Comparison of ENCODE assay signal across 8 cellular contexts in the genomic region with DNA sequence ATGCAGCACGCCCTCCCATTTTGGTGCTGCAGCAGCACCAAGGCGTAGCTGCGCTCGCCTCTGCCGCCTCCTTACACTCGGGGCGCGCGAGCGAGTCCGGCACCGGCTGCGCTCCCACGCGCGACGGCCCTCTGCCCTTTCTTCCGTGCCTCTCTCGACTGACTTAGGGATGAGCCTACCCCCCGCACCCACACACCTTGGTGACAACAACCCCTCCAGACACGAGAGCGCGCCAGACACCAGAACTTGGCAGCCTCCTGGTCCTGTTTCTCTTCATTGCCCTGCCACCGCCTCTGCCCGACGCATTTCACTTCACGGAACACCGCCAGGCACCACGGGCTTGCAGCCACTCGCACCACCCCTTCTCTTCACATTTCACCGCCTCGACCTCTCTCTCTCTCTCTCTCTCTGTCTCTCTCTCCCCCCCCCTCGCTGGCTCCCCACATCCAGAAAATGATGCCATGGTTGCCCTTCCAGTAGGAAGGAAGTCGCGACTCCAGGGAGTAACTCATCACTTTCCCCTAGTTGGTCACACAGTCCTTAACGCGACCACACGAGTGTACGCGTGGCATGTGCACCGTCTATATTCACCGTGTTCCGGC. TPM values are rescaled to one million over a fixed set of nuclear protein-coding genes. Genes with fewer than 3 reads are reported as not detected.
DNase-seq lines count a peak whose midpoint lies in the region; ATAC-seq, FAIRE-seq and TF ChIP-seq lines count a peak whose summit lies in the region.
"Not testable (repeated sequence)": the region's sequence is repeated elsewhere in the genome, so short reads cannot be mapped to it uniquely, and the experiment has no call there.
"Had no signal": no experiment of that assay in that cellular context is flagged by ENCODE, and none has a peak within 500 bp of the region (broad histone marks: within the 10 kb centered on the region; RNA-seq: fewer than 3 reads in every experiment).

No MANE protein-coding gene starts in this region.

- not testable (repeated sequence) for H3K27me3 ChIP-seq in HCT116 (ENCODE audit: insufficient read depth, low read length); OCI-LY3 (ENCODE audit: low read depth, low read length); HepG2 (ENCODE audit: control insufficient read depth in 1 of 2, insufficient read depth in 2 of 2, low read length in 2 of 2)

- H3K36me3 ChIP-seq in HCT116 (ENCODE audit: control insufficient read depth in 1 of 2, insufficient read depth in 2 of 2, low read length in 2 of 2); OCI-LY3 (replicated peaks; ENCODE audit: low read depth, low read length); HepG2 (replicated peaks in 1 of 2; ENCODE audit: control insufficient read depth in 1 of 2, insufficient read depth in 2 of 2, low read length in 2 of 2): not testable (repeated sequence)

- not testable (repeated sequence) for H3K4me2 ChIP-seq in HCT116 (ENCODE audit: low read length); HepG2 (ENCODE audit: low read depth, low read length)
- H3K4me2 ChIP-seq in OCI-LY3 (ENCODE audit: low read length) = 0 out of 2 replicates have a peak overlapping the region, but pooled peaks have one; percentile 17

- DNase-seq in HCT116 (ENCODE audit: low read depth, low spot score); activated B cell treated with CpG ODN at 0.5 μM for 24 hours; HepG2 (ENCODE audit: low spot score); stimulated activated effector memory CD8-positive, alpha-beta T cell treated with anti-CD3 and anti-CD28 coated beads, Interleukin-12 subunit alpha, Interleukin-12 subunit beta, amount 100 ng/mL, for 72 hours (ENCODE audit: low spot score in 2 of 2): not testable (repeated sequence)
- DNase-seq in activated naive CD8-positive, alpha-beta T cell treated with anti-CD3 and anti-CD28 coated beads, Interleukin-2, amount 10 ng/mL, durations not matched to agents 7 days and 5 days = peak; percentile 24

- intact Hi-C loops in HCT116 (cut with micrococcal nuclease); activated B cell treated with CpG ODN at 0.5 μM for 24 hours (cut with micrococcal nuclease); HepG2 (cut with micrococcal nuclease; ENCODE audit: unreplicated experiment): not testable (repeated sequence)

- not testable (repeated sequence) for H3K9ac ChIP-seq in HCT116 (ENCODE audit: low read length); OCI-LY3 (ENCODE audit: low read length); HepG2 (ENCODE audit: insufficient read depth, low read depth, low read length)

- not testable (repeated sequence) for H4K20me1 ChIP-seq in HCT116 (ENCODE audit: insufficient read depth); OCI-LY3 (ENCODE audit: insufficient read depth, low read length); HepG2 (ENCODE audit: insufficient read depth, low read length)

- RAD21 ChIA-PET in HCT116 (lab: Charles Lee; ENCODE audit: low non-redundant PET in 1 of 2, low total read pairs in 2 of 2, uncharacterized antibody in 2 of 2, unreplicated experiment in 2 of 2) = not testable (repeated sequence)

- POLR2A ChIA-PET in HCT116 (lab: Charles Lee); activated B cell treated with CpG ODN at 0.5 μM for 24 hours (lab: Charles Lee); activated naive CD8-positive, alpha-beta T cell treated with anti-CD3 and anti-CD28 coated beads, Interleukin-2, amount 10 ng/mL, durations not matched to agents 7 days and 5 days (lab: Charles Lee); HepG2 (lab: Yijun Ruan, JAX): not testable (repeated sequence)

- TSS peak; percentile 59 for BruUV-seq in HCT116 (replicated peaks; lab: Mats Ljungman, UMichigan)
- not testable (repeated sequence) for BruUV-seq in HepG2 (replicated peaks; lab: Mats Ljungman, UMichigan)

- TF ChIP-seq CTCF in HCT116 (IDR thresholded peaks at IDR 0.05 in 2 of 3, conservative IDR thresholded peaks at IDR 0.05 in 1 of 3; ENCODE audit: borderline replicate concordance in 1 of 3, insufficient read depth in 1 of 3, low read depth in 2 of 3, low read length in 2 of 3); OCI-LY3 (IDR thresholded peaks at IDR 0.05; ENCODE audit: low read depth, low read length); activated B cell treated with CpG ODN at 0.5 μM for 24 hours (IDR thresholded peaks at IDR 0.05); HepG2 (CRISPR knock-in tag; IDR thresholded peaks at IDR 0.05): not testable (repeated sequence)

- H3K79me2 ChIP-seq in HCT116 (ENCODE audit: insufficient read depth, low read length); OCI-LY3 (ENCODE audit: low read length); HepG2 (ENCODE audit: insufficient read depth, low read length): not testable (repeated sequence)

- not testable (repeated sequence) for H3K36me3 Mint-ChIP-seq in activated B cell treated with CpG ODN at 0.5 μM for 24 hours (ENCODE audit: low read depth); activated naive CD8-positive, alpha-beta T cell treated with anti-CD3 and anti-CD28 coated beads, Interleukin-2, amount 10 ng/mL, durations not matched to agents 7 days and 5 days; stimulated activated effector memory CD8-positive, alpha-beta T cell treated with anti-CD3 and anti-CD28 coated beads, Interleukin-12 subunit alpha, Interleukin-12 subunit beta, amount 100 ng/mL, for 72 hours

- not testable (repeated sequence) for H3K4me3 ChIP-seq in HCT116 (replicated peaks in 1 of 2; ENCODE audit: low read depth in 1 of 2, low read length in 2 of 2); OCI-LY3 (ENCODE audit: low read length); HepG2 (replicated peaks in 1 of 3; ENCODE audit: insufficient read depth in 1 of 3, low read depth in 2 of 3, low read length in 3 of 3)

- not testable (repeated sequence) for H3K9me2 ChIP-seq in HCT116 (ENCODE audit: insufficient read depth)

- not testable (repeated sequence) for FAIRE-seq in HepG2 (lab: Jason Lieb, UNC)

- TF ChIP-seq RAD21 in HCT116 (IDR thresholded peaks at IDR 0.05; ENCODE audit: low read depth); HepG2 (CRISPR knock-in tag; IDR thresholded peaks at IDR 0.05): not testable (repeated sequence)

- ATAC-seq in HCT116 (peak; percentile 1), activated B cell treated with CpG ODN at 0.5 μM for 24 hours (ENCODE audit: low read depth) (peak; percentile 59), HepG2 (peak; percentile 19)
- not testable (repeated sequence) for ATAC-seq in activated naive CD8-positive, alpha-beta T cell treated with anti-CD3 and anti-CD28 coated beads, Interleukin-2, amount 10 ng/mL, durations not matched to agents 7 days and 5 days (ENCODE audit: low read depth)
- ATAC-seq in stimulated activated effector memory CD8-positive, alpha-beta T cell treated with anti-CD3 and anti-CD28 coated beads, Interleukin-12 subunit alpha, Interleukin-12 subunit beta, amount 100 ng/mL, for 72 hours = peak; percentile 1

- not testable (repeated sequence) for H3K9me3 Mint-ChIP-seq in activated B cell treated with CpG ODN at 0.5 μM for 24 hours; activated naive CD8-positive, alpha-beta T cell treated with anti-CD3 and anti-CD28 coated beads, Interleukin-2, amount 10 ng/mL, durations not matched to agents 7 days and 5 days; stimulated activated effector memory CD8-positive, alpha-beta T cell treated with anti-CD3 and anti-CD28 coated beads, Interleukin-12 subunit alpha, Interleukin-12 subunit beta, amount 100 ng/mL, for 72 hours

- in situ Hi-C loops in HepG2 (cut with HindIII; ENCODE audit: extremely low pct_ligation_motif_present, low pct_unique_long_range_greater_than_20kb) = not testable (repeated sequence)

- not testable (repeated sequence) for H3K4me1 Mint-ChIP-seq in activated B cell treated with CpG ODN at 0.5 μM for 24 hours; activated naive CD8-positive, alpha-beta T cell treated with anti-CD3 and anti-CD28 coated beads, Interleukin-2, amount 10 ng/mL, durations not matched to agents 7 days and 5 days; stimulated activated effector memory CD8-positive, alpha-beta T cell treated with anti-CD3 and anti-CD28 coated beads, Interleukin-12 subunit alpha, Interleukin-12 subunit beta, amount 100 ng/mL, for 72 hours

- H3K4me1 ChIP-seq in HCT116 (ENCODE audit: control insufficient read depth in 1 of 2, insufficient read depth in 2 of 2, low read length in 2 of 2); OCI-LY3 (ENCODE audit: low read length); HepG2 (ENCODE audit: insufficient read depth, low read length): not testable (repeated sequence)

- 75% methylated on average over 10 of the region's 43 CpGs for WGBS in HepG2 (ENCODE audit: low lambda C conversion rate)

- not testable (repeated sequence) for H3K27ac Mint-ChIP-seq in activated B cell treated with CpG ODN at 0.5 μM for 24 hours; activated naive CD8-positive, alpha-beta T cell treated with anti-CD3 and anti-CD28 coated beads, Interleukin-2, amount 10 ng/mL, durations not matched to agents 7 days and 5 days; stimulated activated effector memory CD8-positive, alpha-beta T cell treated with anti-CD3 and anti-CD28 coated beads, Interleukin-12 subunit alpha, Interleukin-12 subunit beta, amount 100 ng/mL, for 72 hours

- not testable (repeated sequence) for H3K27ac ChIP-seq in HCT116 (ENCODE audit: low read depth, low read length); OCI-LY3 (ENCODE audit: low read length); HepG2 (ENCODE audit: extremely low read length, insufficient read depth, low read length)

- TF ChIP-seq EP300 in HepG2 (IDR thresholded peaks at IDR 0.05; ENCODE audit: low read depth in 2 of 2, low read length in 2 of 2); HepG2 (CRISPR knock-in tag; IDR thresholded peaks at IDR 0.05; ENCODE audit: borderline replicate concordance): not testable (repeated sequence)

- CTCF ChIA-PET in HCT116 (lab: Charles Lee); activated B cell treated with CpG ODN at 0.5 μM for 24 hours (lab: Charles Lee); HepG2 (lab: Yijun Ruan, JAX; ENCODE audit: low intra/inter-chr PET ratio, low total read pairs): not testable (repeated sequence)

- not testable (repeated sequence) for H3K27me3 Mint-ChIP-seq in activated B cell treated with CpG ODN at 0.5 μM for 24 hours; activated naive CD8-positive, alpha-beta T cell treated with anti-CD3 and anti-CD28 coated beads, Interleukin-2, amount 10 ng/mL, durations not matched to agents 7 days and 5 days

- H2AFZ ChIP-seq in HCT116 (ENCODE audit: low read depth, low read length, poor library complexity, severe bottlenecking); OCI-LY3 (ENCODE audit: low read depth, low read length); HepG2 (ENCODE audit: low read length): not testable (repeated sequence)

- H3K4me3 Mint-ChIP-seq in activated B cell treated with CpG ODN at 0.5 μM for 24 hours; activated naive CD8-positive, alpha-beta T cell treated with anti-CD3 and anti-CD28 coated beads, Interleukin-2, amount 10 ng/mL, durations not matched to agents 7 days and 5 days; stimulated activated effector memory CD8-positive, alpha-beta T cell treated with anti-CD3 and anti-CD28 coated beads, Interleukin-12 subunit alpha, Interleukin-12 subunit beta, amount 100 ng/mL, for 72 hours: not testable (repeated sequence)

- TF ChIP-seq POLR2A in HCT116 (IDR thresholded peaks at IDR 0.05; ENCODE audit: borderline replicate concordance, extremely low read depth, insufficient read depth, insufficient read length); HepG2 (IDR thresholded peaks at IDR 0.05; ENCODE audit: insufficient read depth in 1 of 2, low read depth in 2 of 2, low read length in 2 of 2): not testable (repeated sequence)

- H3K9me3 ChIP-seq in HCT116 (ENCODE audit: control insufficient read depth in 1 of 2, insufficient read depth in 1 of 2, low read depth in 1 of 2, low read length in 2 of 2); OCI-LY3 (ENCODE audit: insufficient read depth, low read length); HepG2 (ENCODE audit: low read length): not testable (repeated sequence)

RNA-seq across cellular contexts. Expression of a gene that starts 47.0 kb away (rescaled TPM):
- total RNA-seq in HCT116 (2021; ENCODE audit: unreplicated experiment) (0.52 TPM), activated B cell treated with CpG ODN at 0.5 μM for 24 hours (6.2 and 8.6 TPM in 2 replicates), HepG2 (2016; rRNA removed; fragmentation: Illumina TruSeq; extraction: Trizol) (not detected in 2 replicates)
- 0.07 and 0.09 TPM in 2 replicates for polyA plus RNA-seq in HCT116 (2012)
- 1 to 10 TPM; 1.3 to 2.4 TPM for total RNA-seq in activated naive CD8-positive, alpha-beta T cell treated with anti-CD3 and anti-CD28 coated beads, Interleukin-2, amount 10 ng/mL, durations not matched to agents 7 days and 5 days
- total RNA-seq in HepG2 (2016; cell fraction: cytosol; rRNA removed; fragmentation: Illumina TruSeq; extraction: Trizol; ENCODE audit: low read depth) = not detected in 2 replicates
- total RNA-seq in HepG2 (2016; cell fraction: insoluble cytoplasmic fraction; rRNA removed; fragmentation: Illumina TruSeq; extraction: Trizol) = 0.04 TPM in 1 of 2 replicates, not detected in the other
- total RNA-seq in HepG2 (2016; cell fraction: membrane; rRNA removed; fragmentation: Illumina TruSeq; extraction: Trizol) = not detected in 2 replicates
- total RNA-seq in HepG2 (2016; cell fraction: nucleus; rRNA removed; fragmentation: Illumina TruSeq; extraction: Trizol) = not detected in 2 replicates
- polyA plus RNA-seq in HepG2 (2011; rRNA removed) = 0.31 and 0.44 TPM in 2 replicates
- 0.28 and 8.4 TPM in 2 replicates for polyA plus RNA-seq in HepG2 (2011; cell fraction: cytosol; rRNA removed)
- polyA plus RNA-seq in HepG2 (2011; cell fraction: nucleus; rRNA removed) = 0.08 and 0.09 TPM in 2 replicates
- polyA plus RNA-seq in HepG2 (2012) = 0.39 TPM in 1 of 2 replicates, not detected in the other
- 0.09 TPM in 1 of 2 replicates, not detected in the other for polyA plus RNA-seq in HepG2 (2016; cell fraction: cytosol; fragmentation: Illumina TruSeq; extraction: Trizol; ENCODE audit: low read depth)
- polyA plus RNA-seq in HepG2 (2016; cell fraction: insoluble cytoplasmic fraction; fragmentation: Illumina TruSeq; extraction: Trizol; ENCODE audit: low read depth) = not detected in 2 replicates
- polyA plus RNA-seq in HepG2 (2016; cell fraction: membrane; fragmentation: Illumina TruSeq; extraction: Trizol; ENCODE audit: low read depth) = 0.41 TPM in 1 of 2 replicates, not detected in the other
- not detected in 2 replicates for polyA plus RNA-seq in HepG2 (2016; cell fraction: nucleus; fragmentation: Illumina TruSeq; extraction: Trizol; ENCODE audit: insufficient read depth, low read depth)
- 0.48 and 2.3 TPM in 2 replicates for polyA minus RNA-seq in HepG2 (2011; rRNA and poly(A)+ RNA removed; ENCODE audit: low replicate concordance)
- not detected in 2 replicates for polyA minus RNA-seq in HepG2 (2011; cell fraction: cytosol; rRNA and poly(A)+ RNA removed)
- polyA minus RNA-seq in HepG2 (2011; cell fraction: nucleus; rRNA and poly(A)+ RNA removed) = 0.13 TPM in 1 of 2 replicates, not detected in the other
- total RNA-seq: GM23338 had no signal
- polyA plus RNA-seq: CD4-positive, alpha-beta memory T cell had no signal
